ENCODE assay signal across 8 cellular contexts in genomic region chr1:46223472-46223943, GRCh38. TPM values are rescaled to one million over a fixed set of nuclear protein-coding genes. Genes with fewer than 3 reads are reported as not detected.
DNase-seq lines count a peak whose midpoint lies in the region; ATAC-seq and TF ChIP-seq lines count a peak whose summit lies in the region.

No MANE protein-coding gene starts in this region.

- H3K4me3 ChIP-seq in GM12865 (ENCODE audit: low read depth, low read length), result no peak overlapping the region

- no peaks in the 10 kb centered on the region for H3K27me3 Mint-ChIP-seq in chondrocyte (ENCODE audit: low read depth)

- H3K27ac Mint-ChIP-seq in chondrocyte (ENCODE audit: unreplicated experiment), result no peak overlapping the region

- ATAC-seq in HG03103 (IDR thresholded peaks at IDR 0.05; ENCODE audit: low read depth, unreplicated experiment), result peak; percentile 65
- ATAC-seq in left lobe of liver, result peak; percentile 99
- ATAC-seq in HG03025 (IDR thresholded peaks at IDR 0.05; ENCODE audit: low FRiP score, unreplicated experiment), result no peak

- TF ChIP-seq CTCF in GM12865 (IDR thresholded peaks at IDR 0.05; ENCODE audit: insufficient read depth, low read depth, low read length, missing control alignments) (peak; percentile 91), chondrocyte (IDR thresholded peaks at IDR 0.05) (peak; percentile 98)

- peaks cover 6% of the 10 kb centered on the region for H3K4me1 Mint-ChIP-seq in chondrocyte (ENCODE audit: low read depth)

- H3K36me3 Mint-ChIP-seq in chondrocyte (ENCODE audit: low read depth), result peaks cover 3% of the 10 kb centered on the region

- no peak overlapping the region for H3K4me3 Mint-ChIP-seq in chondrocyte (ENCODE audit: unreplicated experiment)

- DNase-seq in GM12865 (ENCODE audit: low read depth) (peak; percentile 91), NCI-H226 (peak; percentile 73), chondrocyte (ENCODE audit: low spot score) (no peak), left lobe of liver (ENCODE audit: low spot score) (peak; percentile 62)
- peak; percentile 25 for DNase-seq in activated CD4-positive, CD25-positive, alpha-beta regulatory T cell treated with anti-CD3 and anti-CD28 coated beads, Interleukin-2, amount 50 U/mL, for 16 hours (ENCODE audit: low read depth, low spot score)
- peak; percentile 38 to 52 for DNase-seq in stimulated activated CD4-positive, alpha-beta T cell treated with anti-CD3 and anti-CD28 coated beads, Interleukin-4, amount 100 ng/mL, for 4 hours

- H3K9me3 Mint-ChIP-seq in chondrocyte (ENCODE audit: low read depth), result no peaks in the 10 kb centered on the region

RNA-seq across cellular contexts. Expression of gene LURAP1, which starts 20.4 kb away (rescaled TPM):
- total RNA-seq in chondrocyte (3.8 to 4.1 TPM (median 4.0 TPM) in 3 replicates), left lobe of liver (0.40 TPM)

RNA-seq across cellular contexts. Expression of gene RAD54L, which starts 24.1 kb away (rescaled TPM):
- total RNA-seq in chondrocyte (2.6 to 9.9 TPM (median 2.7 TPM) in 3 replicates), left lobe of liver (0.33 TPM)

RNA-seq across cellular contexts. Expression of gene POMGNT1, which starts 25.3 kb away (rescaled TPM):
- total RNA-seq in chondrocyte (84.9 to 104 TPM (median 89.1 TPM) in 3 replicates), left lobe of liver (39.8 TPM)

RNA-seq across cellular contexts. Expression of gene P3R3URF, which starts 47.2 kb away (rescaled TPM):
- total RNA-seq in chondrocyte (not detected in 3 replicates), left lobe of liver (not detected)

RNA-seq across cellular contexts. Expression of gene TSPAN1, which starts 48.6 kb away (rescaled TPM):
- total RNA-seq in chondrocyte, result 1.4 to 2.1 TPM (median 1.6 TPM) in 3 replicates
- 7.7 TPM for total RNA-seq in left lobe of liver
